In genomic region chr6:116531675-116532570, GRCh38 we compare ENCODE assay signal across 8 cellular contexts. TPM values are rescaled to one million over a fixed set of nuclear protein-coding genes. Genes with fewer than 3 reads are reported as not detected.
DNase-seq lines count a peak whose midpoint lies in the region; ATAC-seq and TF ChIP-seq lines count a peak whose summit lies in the region.

No MANE protein-coding gene starts in this region.

- no peaks in the 10 kb centered on the region for H3K9me3 Mint-ChIP-seq in activated CD4-positive, alpha-beta T cell treated with anti-CD3 and anti-CD28 coated beads for 36 hours (ENCODE audit: low read depth)
- no peaks in the 10 kb centered on the region for H3K9me3 Mint-ChIP-seq in stimulated activated memory B cell treated with anti-CD40 and anti-IgM and Interleukin-4, amounts not matched to agents 10 μg/mL and 1 μg/mL and 100 μg/mL, for 72 hours

- H4K8ac ChIP-seq in mesenchymal stem cell (ENCODE audit: low read length) = no peak overlapping the region

- TF ChIP-seq CTCF in AG09309 (IDR thresholded peaks at IDR 0.05; ENCODE audit: control insufficient read depth, insufficient read depth, low read depth, low read length, missing control alignments) = peak; percentile 69
- TF ChIP-seq CTCF in dorsolateral prefrontal cortex (IDR thresholded peaks at IDR 0.05 in 54 of 56, conservative IDR thresholded peaks at IDR 0.05 in 2 of 56; ENCODE audit: low read depth in 1 of 56, partially characterized antibody in 56 of 56) = peak; percentile 47 to 92 (median 82)

- no peak overlapping the region for H3K27ac ChIP-seq in dorsolateral prefrontal cortex
- no peak overlapping the region for H3K27ac ChIP-seq in mesenchymal stem cell (ENCODE audit: low read length, poor library complexity, severe bottlenecking)

- H3K9ac ChIP-seq in mesenchymal stem cell (ENCODE audit: low read length) = no peak overlapping the region

- H3K27me3 ChIP-seq in dorsolateral prefrontal cortex (peaks cover 0 to 5% (median 0%) of the 10 kb centered on the region in 45 donors), mesenchymal stem cell (ENCODE audit: control insufficient read depth in 1 of 2, insufficient read depth in 1 of 2, low read length in 2 of 2) (no peaks in the 10 kb centered on the region)

- CTCF ChIA-PET in activated CD4-positive, alpha-beta T cell treated with anti-CD3 and anti-CD28 coated beads for 36 hours (lab: Charles Lee) = interaction anchor here (0.6 to 4.4 kb wide), 11 partner anchors 8 to 242 kb away, joined by 3 to 76 read pairs (median 6); partner anchors contain the start of genes CALHM4 and RWDD1

- ATAC-seq in GM18511 (IDR thresholded peaks at IDR 0.05; ENCODE audit: unreplicated experiment) (peak; percentile 70), HG03039 (IDR thresholded peaks at IDR 0.05; ENCODE audit: unreplicated experiment) (peak; percentile 60)
- peak; percentile 91 for ATAC-seq in activated CD4-positive, alpha-beta T cell treated with anti-CD3 and anti-CD28 coated beads for 36 hours
- peak; percentile 85 for ATAC-seq in stimulated activated memory B cell treated with anti-CD40 and anti-IgM and Interleukin-4, amounts not matched to agents 10 μg/mL and 1 μg/mL and 100 μg/mL, for 72 hours

- no peak overlapping the region for H2AK5ac ChIP-seq in mesenchymal stem cell (ENCODE audit: low read length, severe bottlenecking)

- no peak overlapping the region for H2BK5ac ChIP-seq in mesenchymal stem cell (ENCODE audit: low read depth, low read length, poor library complexity, severe bottlenecking)

- H3K4me1 ChIP-seq in mesenchymal stem cell (ENCODE audit: control insufficient read depth, insufficient read depth, low read depth, low read length) = peaks cover 10% of the 10 kb centered on the region

- H3K36me3 ChIP-seq in mesenchymal stem cell (ENCODE audit: control insufficient read depth in 1 of 2, insufficient read depth in 2 of 2, low read depth in 1 of 2, low read length in 2 of 2) = no peaks in the 10 kb centered on the region

- no peak overlapping the region for H3K4me2 ChIP-seq in mesenchymal stem cell (ENCODE audit: low read length, poor library complexity, severe bottlenecking)

- no peak overlapping the region for H3K4ac ChIP-seq in mesenchymal stem cell (ENCODE audit: low read depth in 1 of 2, low read length in 2 of 2)

- H3K4me3 ChIP-seq in AG09309 (ENCODE audit: control insufficient read depth, low read depth, low read length) = no peak overlapping the region
- H3K4me3 ChIP-seq in dorsolateral prefrontal cortex = no peak overlapping the region
- H3K4me3 ChIP-seq in mesenchymal stem cell (ENCODE audit: insufficient read depth in 1 of 2, low read depth in 1 of 2, low read length in 2 of 2) = no peak overlapping the region

- no peak overlapping the region for H3K23ac ChIP-seq in mesenchymal stem cell (ENCODE audit: low read length in 2 of 2)

- H3K14ac ChIP-seq in mesenchymal stem cell (ENCODE audit: low read length in 2 of 2) = no peak overlapping the region

- H3K79me1 ChIP-seq in mesenchymal stem cell (replicated peaks; ENCODE audit: low read length, poor library complexity, severe bottlenecking) = no peaks in the 10 kb centered on the region

- no peak overlapping the region for H2AFZ ChIP-seq in mesenchymal stem cell (ENCODE audit: low read depth, low read length)

- H2BK120ac ChIP-seq in mesenchymal stem cell (ENCODE audit: low read depth, low read length) = no peak overlapping the region

- H3K18ac ChIP-seq in mesenchymal stem cell (ENCODE audit: low read depth in 1 of 2, low read length in 2 of 2) = no peak overlapping the region

- peak; percentile 31 for DNase-seq in AG09309 (ENCODE audit: low read depth)
- peak; percentile 13 for DNase-seq in NCI-H524 treated with DMSO at 0.1 percent for 48 hours (lab: John Stamatoyannopoulos, UW)
- peak; percentile 77 for DNase-seq in activated CD4-positive, alpha-beta T cell treated with anti-CD3 and anti-CD28 coated beads for 36 hours
- DNase-seq in dorsolateral prefrontal cortex = peak in 5 of 10 donors; percentile 15 to 49 (median 39)
- DNase-seq in mesenchymal stem cell = peak; percentile 81

- intact Hi-C loops in activated CD4-positive, alpha-beta T cell treated with anti-CD3 and anti-CD28 coated beads for 36 hours (cut with DNase I, micrococcal nuclease) = loop anchor here (1.0 to 5.0 kb wide), 6 partner anchors 87 to 315 kb away; no protein-coding TSS in a partner anchor
- intact Hi-C loops in dorsolateral prefrontal cortex (cut with DNase I) = loop anchor here (5.0 to 10.0 kb wide), 2 partner anchors 247 to 250 kb away; no protein-coding TSS in a partner anchor

- no peaks in the 10 kb centered on the region for H3K4me1 Mint-ChIP-seq in activated CD4-positive, alpha-beta T cell treated with anti-CD3 and anti-CD28 coated beads for 36 hours
- H3K4me1 Mint-ChIP-seq in stimulated activated memory B cell treated with anti-CD40 and anti-IgM and Interleukin-4, amounts not matched to agents 10 μg/mL and 1 μg/mL and 100 μg/mL, for 72 hours = peaks cover 6% of the 10 kb centered on the region

- peaks cover 10% of the 10 kb centered on the region for H3K27me3 Mint-ChIP-seq in activated CD4-positive, alpha-beta T cell treated with anti-CD3 and anti-CD28 coated beads for 36 hours
- no peaks in the 10 kb centered on the region for H3K27me3 Mint-ChIP-seq in stimulated activated memory B cell treated with anti-CD40 and anti-IgM and Interleukin-4, amounts not matched to agents 10 μg/mL and 1 μg/mL and 100 μg/mL, for 72 hours

- no peak overlapping the region for H4K91ac ChIP-seq in mesenchymal stem cell (ENCODE audit: low read length)

- 72% methylated on average over 7 of the region's 12 CpGs for WGBS in mesenchymal stem cell

- POLR2A ChIA-PET in activated CD4-positive, alpha-beta T cell treated with anti-CD3 and anti-CD28 coated beads for 36 hours (lab: Charles Lee) = no interaction called here

- H3K36me3 Mint-ChIP-seq in activated CD4-positive, alpha-beta T cell treated with anti-CD3 and anti-CD28 coated beads for 36 hours (ENCODE audit: low read depth) = no peaks in the 10 kb centered on the region
- H3K36me3 Mint-ChIP-seq in stimulated activated memory B cell treated with anti-CD40 and anti-IgM and Interleukin-4, amounts not matched to agents 10 μg/mL and 1 μg/mL and 100 μg/mL, for 72 hours = no peaks in the 10 kb centered on the region

- no peak overlapping the region for H3K27ac Mint-ChIP-seq in activated CD4-positive, alpha-beta T cell treated with anti-CD3 and anti-CD28 coated beads for 36 hours
- no peak overlapping the region for H3K27ac Mint-ChIP-seq in stimulated activated memory B cell treated with anti-CD40 and anti-IgM and Interleukin-4, amounts not matched to agents 10 μg/mL and 1 μg/mL and 100 μg/mL, for 72 hours

- H3K4me3 Mint-ChIP-seq in activated CD4-positive, alpha-beta T cell treated with anti-CD3 and anti-CD28 coated beads for 36 hours = no peak overlapping the region
- H3K4me3 Mint-ChIP-seq in stimulated activated memory B cell treated with anti-CD40 and anti-IgM and Interleukin-4, amounts not matched to agents 10 μg/mL and 1 μg/mL and 100 μg/mL, for 72 hours = no peak overlapping the region

- H3K9me3 ChIP-seq in mesenchymal stem cell (ENCODE audit: control insufficient read depth, low read length) = no peaks in the 10 kb centered on the region

- H2BK15ac ChIP-seq in mesenchymal stem cell (ENCODE audit: low read depth, poor library complexity, severe bottlenecking) = no peak overlapping the region

- no peak overlapping the region for H2BK12ac ChIP-seq in mesenchymal stem cell (ENCODE audit: low read length in 2 of 2)

RNA-seq across cellular contexts. Expression of gene TRAPPC3L, which starts 13.6 kb away (rescaled TPM):
- total RNA-seq in activated CD4-positive, alpha-beta T cell treated with anti-CD3 and anti-CD28 coated beads for 36 hours = not detected
- total RNA-seq in dorsolateral prefrontal cortex = under 1 TPM in 8 of 120 experiments, not detected in 112; 0.11 to 0.60 (median 0.20) TPM
- polyA plus RNA-seq in mesenchymal stem cell (2013, experiment 1 of 2) = 0.10 TPM
- polyA plus RNA-seq in mesenchymal stem cell (2013, experiment 2 of 2) = 0.14 TPM

RNA-seq across cellular contexts. Expression of gene CALHM5, which starts 20.5 kb away (rescaled TPM):
- total RNA-seq in activated CD4-positive, alpha-beta T cell treated with anti-CD3 and anti-CD28 coated beads for 36 hours = not detected
- total RNA-seq in dorsolateral prefrontal cortex = 1 to 10 TPM in 4 of 120 experiments, under 1 TPM in 116; 0.07 to 1.3 (median 0.38) TPM
- 2.1 TPM for polyA plus RNA-seq in mesenchymal stem cell (2013, experiment 1 of 2)
- polyA plus RNA-seq in mesenchymal stem cell (2013, experiment 2 of 2) = 2.0 TPM

RNA-seq across cellular contexts. Expression of gene CALHM4, which starts 21.6 kb away (rescaled TPM):
- not detected for total RNA-seq in activated CD4-positive, alpha-beta T cell treated with anti-CD3 and anti-CD28 coated beads for 36 hours
- total RNA-seq in dorsolateral prefrontal cortex = under 1 TPM in 3 of 120 experiments, not detected in 117; 0.44 to 0.63 (median 0.50) TPM
- polyA plus RNA-seq in mesenchymal stem cell (2013, experiment 1 of 2) = not detected
- not detected for polyA plus RNA-seq in mesenchymal stem cell (2013, experiment 2 of 2)

RNA-seq across cellular contexts. Expression of gene RWDD1, which starts 39.4 kb away (rescaled TPM):
- 10 to 100 TPM; 40.0 to 65.4 TPM for total RNA-seq in activated CD4-positive, alpha-beta T cell treated with anti-CD3 and anti-CD28 coated beads for 36 hours
- total RNA-seq in dorsolateral prefrontal cortex = 10 to 100 TPM; 25.9 to 50.3 (median 37.6) TPM
- 210 TPM for polyA plus RNA-seq in mesenchymal stem cell (2013, experiment 1 of 2)
- 213 TPM for polyA plus RNA-seq in mesenchymal stem cell (2013, experiment 2 of 2)
